ENCODE assay signal across 22 cellular contexts in genomic region chr3:180633722-180634121, GRCh38. TPM values are rescaled to one million over a fixed set of nuclear protein-coding genes. Genes with fewer than 3 reads are reported as not detected.
DNase-seq lines count a peak whose midpoint lies in the region; ATAC-seq, FAIRE-seq and TF ChIP-seq lines count a peak whose summit lies in the region.
"Had no signal": no experiment of that assay in that cellular context is flagged by ENCODE, and none has a peak within 500 bp of the region (broad histone marks: within the 10 kb centered on the region; RNA-seq: fewer than 3 reads in every experiment).

No MANE protein-coding gene starts in this region.

- intact Hi-C loops in esophagus muscularis mucosa (cut with DNase I), result no loop called here

- peak; percentile 8 for DNase-seq in H4 (ENCODE audit: low spot score)
- no peak for DNase-seq in RWPE2 (ENCODE audit: low spot score)
- DNase-seq in kidney epithelial cell (ENCODE audit: low read depth), result no peak
- DNase-seq in NCI-H748 (lab: John Stamatoyannopoulos, UW; ENCODE audit: unreplicated experiment), result no peak
- DNase-seq in urothelium cell line (ENCODE audit: low spot score), result no peak
- DNase-seq in esophagus muscularis mucosa (ENCODE audit: extremely low spot score), result no peak
- DNase-seq: activated CD8-positive, alpha-beta T cell treated with anti-CD3 and anti-CD28 coated beads for 36 hours; amygdala; EL; head of caudate nucleus; NCI-H1092 treated with DMSO at 0.1 percent for 48 hours; NCI-H510A; right cardiac atrium; stimulated activated naive B cell treated with anti-CD40 and anti-IgM and Interleukin-4, amounts not matched to agents 10 μg/mL and 1 μg/mL and 100 μg/mL, for 72 hours; T1000 had no signal

- TF ChIP-seq CTCF in GM12873 (IDR thresholded peaks at IDR 0.05; ENCODE audit: insufficient read depth, low read depth, low read length, missing control alignments) (peak; percentile 28), RWPE2 (IDR thresholded peaks at IDR 0.05; ENCODE audit: poor library complexity, severe bottlenecking) (no peak), kidney epithelial cell (IDR thresholded peaks at IDR 0.05; ENCODE audit: insufficient read depth, low read length, poor library complexity, severe bottlenecking) (peak; percentile 1), esophagus muscularis mucosa (IDR thresholded peaks at IDR 0.05) (no peak)

- H3K27me3 ChIP-seq in RWPE2 (ENCODE audit: insufficient read depth, poor library complexity, severe bottlenecking) (no peaks in the 10 kb centered on the region), kidney epithelial cell (ENCODE audit: control insufficient read depth, insufficient read depth, low read length) (no peaks in the 10 kb centered on the region), esophagus muscularis mucosa (peaks cover 0 to 19% (median 0%) of the 10 kb centered on the region in 4 donors)
- H3K27me3 ChIP-seq: BLaER1 treated with 17β-estradiol and CSF1 and Interleukin-3, amounts not matched to agents 10 nM and 100 nM; vagina had no signal

- no peak for FAIRE-seq in urothelium cell line (lab: Jason Lieb, UNC)

- no peak for TF ChIP-seq EP300 in esophagus muscularis mucosa (IDR thresholded peaks at IDR 0.05)

- no peak for TF ChIP-seq POLR2A in esophagus muscularis mucosa (IDR thresholded peaks at IDR 0.05; ENCODE audit: low read depth)

- H3K4me1 ChIP-seq in RWPE2 (ENCODE audit: insufficient read depth, poor library complexity, severe bottlenecking) (no peaks in the 10 kb centered on the region), esophagus muscularis mucosa (no peaks in the 10 kb centered on the region)
- H3K4me1 ChIP-seq: BLaER1 treated with 17β-estradiol and CSF1 and Interleukin-3, amounts not matched to agents 10 nM and 100 nM; vagina had no signal

- H3K27ac ChIP-seq in RWPE2 (ENCODE audit: poor library complexity, severe bottlenecking) (no peak overlapping the region), esophagus muscularis mucosa (replicated peaks in 1 of 4) (no peak overlapping the region)
- H3K27ac ChIP-seq: BLaER1 treated with 17β-estradiol and CSF1 and Interleukin-3, amounts not matched to agents 10 nM and 100 nM; vagina had no signal

- H3K4me3 ChIP-seq in RWPE2 (ENCODE audit: severe bottlenecking) (no peak overlapping the region), kidney epithelial cell (ENCODE audit: low read depth, low read length) (no peak overlapping the region), esophagus muscularis mucosa (no peak overlapping the region)
- H3K4me3 ChIP-seq: BLaER1 treated with 17β-estradiol and CSF1 and Interleukin-3, amounts not matched to agents 10 nM and 100 nM; vagina had no signal

- 18% methylated on average over 2 of the region's 2 CpGs for WGBS in esophagus muscularis mucosa

- ATAC-seq in RWPE2 (ENCODE audit: low read depth) (peak; percentile 46; the same call in 1 of the 3 replicates), GM18858 (IDR thresholded peaks at IDR 0.05; ENCODE audit: unreplicated experiment) (no peak)
- ATAC-seq: activated CD8-positive, alpha-beta T cell treated with anti-CD3 and anti-CD28 coated beads for 36 hours; activated T-helper 17 cell treated with anti-CD3 and anti-CD28 coated beads, Interleukin-2, amount 50 U/mL, for 72 hours; left lobe of liver; Right ventricle myocardium inferior had no signal

- no peaks in the 10 kb centered on the region for H3K36me3 ChIP-seq in RWPE2 (ENCODE audit: low read depth)
- H3K36me3 ChIP-seq in kidney epithelial cell (ENCODE audit: control insufficient read depth, insufficient read depth, low read length), result no peaks in the 10 kb centered on the region
- no peaks in the 10 kb centered on the region for H3K36me3 ChIP-seq in esophagus muscularis mucosa
- H3K36me3 ChIP-seq: BLaER1 treated with 17β-estradiol and CSF1 and Interleukin-3, amounts not matched to agents 10 nM and 100 nM; vagina had no signal

- no peaks in the 10 kb centered on the region for H3K9me3 ChIP-seq in RWPE2 (ENCODE audit: severe bottlenecking)
- no peaks in the 10 kb centered on the region for H3K9me3 ChIP-seq in esophagus muscularis mucosa
- H3K9me3 ChIP-seq: BLaER1 treated with 17β-estradiol and CSF1 and Interleukin-3, amounts not matched to agents 10 nM and 100 nM; vagina had no signal

RNA-seq across cellular contexts. Expression of gene TTC14, which starts 31.8 kb away (rescaled TPM):
- 11.2 and 25.0 TPM in 2 replicates for total RNA-seq in H4 (2014; rRNA removed; shearing (Covaris generic))
- total RNA-seq in kidney epithelial cell (19.7 and 25.5 TPM in 2 replicates), esophagus muscularis mucosa (10 to 100 TPM; 19.7 to 50.8 (median 40.1) TPM)

RNA-seq across cellular contexts. Expression of gene CCDC39, which starts 45.6 kb away (rescaled TPM):
- total RNA-seq in H4 (2014; rRNA removed; shearing (Covaris generic)), result not detected in 2 replicates
- 0.07 and 0.13 TPM in 2 replicates for total RNA-seq in kidney epithelial cell
- total RNA-seq in esophagus muscularis mucosa, result under 1 TPM in 2 of 4 donors, not detected in 2; under 0.01 to 0.17 TPM
- total RNA-seq: activated CD8-positive, alpha-beta T cell treated with anti-CD3 and anti-CD28 coated beads for 36 hours; activated T-helper 17 cell treated with anti-CD3 and anti-CD28 coated beads, Interleukin-2, amount 50 U/mL, for 72 hours; left lobe of liver; right cardiac atrium; Right ventricle myocardium inferior; vagina had no signal

Comparison
In these comparisons a context has a peak if more than half of its experiments do, and no peak if none do; other contexts are left out.
1. CTCF ChIP-seq: peak in GM12873 (single experiment) and kidney epithelial cell (single experiment); none in RWPE2 (single experiment) and esophagus muscularis mucosa (0 of 3).